14 cellular contexts compared by ENCODE assay signal in the genomic region with DNA sequence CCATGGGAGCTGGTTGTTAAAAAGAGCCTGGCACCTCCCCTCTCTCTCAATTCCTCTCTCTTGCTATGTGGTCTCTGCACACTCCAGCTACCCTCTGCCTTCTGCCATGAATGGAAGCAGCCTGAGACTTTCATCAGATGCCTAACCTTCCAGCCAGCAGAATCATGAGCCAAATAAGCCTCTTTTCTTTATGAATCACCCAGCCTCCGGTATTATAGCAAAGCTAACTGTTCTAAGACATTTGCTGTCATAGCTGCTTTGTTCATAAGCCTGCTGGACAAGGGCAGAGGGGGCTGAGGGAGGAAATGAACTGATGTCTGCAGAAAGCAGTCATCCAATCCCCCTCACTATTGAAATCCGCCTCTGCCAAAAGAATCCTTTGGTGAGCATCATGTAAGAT.
DNase-seq lines count a peak whose midpoint lies in the region; ATAC-seq and TF ChIP-seq lines count a peak whose summit lies in the region.
"Had no signal": no experiment of that assay in that cellular context is flagged by ENCODE, and none has a peak within 500 bp of the region (broad histone marks: within the 10 kb centered on the region; RNA-seq: fewer than 3 reads in every experiment).

No MANE protein-coding gene starts in this region.

- H2AFZ ChIP-seq in GM23248 (no peak overlapping the region), fibroblast of lung (ENCODE audit: low read length) (no peak overlapping the region), trophoblast cell (ENCODE audit: insufficient read depth, low read length, poor library complexity) (no peak overlapping the region)

- H3K79me2 ChIP-seq in GM23248 (ENCODE audit: insufficient read depth) (no peaks in the 10 kb centered on the region), fibroblast of lung (ENCODE audit: control insufficient read depth, insufficient read depth, low read length) (no peaks in the 10 kb centered on the region), trophoblast cell (ENCODE audit: control insufficient read depth, insufficient read depth, low read length, poor library complexity) (no peaks in the 10 kb centered on the region)

- H3K4me1 ChIP-seq in GM23248 (ENCODE audit: insufficient read depth) (peaks cover 27% of the 10 kb centered on the region), adipocyte (ENCODE audit: control insufficient read depth, insufficient read depth, low read length) (peaks cover 20% of the 10 kb centered on the region), fibroblast of lung (ENCODE audit: control insufficient read depth, extremely low read depth, insufficient read depth, low read length) (peaks cover 2% of the 10 kb centered on the region), trophoblast cell (ENCODE audit: control insufficient read depth in 1 of 2, insufficient read depth in 2 of 2, low read length in 2 of 2) (no peaks in the 10 kb centered on the region)

- no peaks in the 10 kb centered on the region for H3K9me3 ChIP-seq in GM23248 (ENCODE audit: low read depth)
- peaks cover 4% of the 10 kb centered on the region for H3K9me3 ChIP-seq in adipocyte (ENCODE audit: control insufficient read depth, low read length)
- H3K9me3 ChIP-seq in fibroblast of lung (ENCODE audit: control insufficient read depth, insufficient read depth, low read depth, low read length), result no peaks in the 10 kb centered on the region
- H3K9me3 ChIP-seq in trophoblast cell (ENCODE audit: insufficient read depth, low read depth, low read length), result no peaks in the 10 kb centered on the region

- H3K4me3 ChIP-seq in GM23248, result no peak overlapping the region
- no peak overlapping the region for H3K4me3 ChIP-seq in adipocyte (ENCODE audit: low read length)
- no peak overlapping the region for H3K4me3 ChIP-seq in fibroblast of lung (replicated peaks in 1 of 4; ENCODE audit: control extremely low read depth in 1 of 4, insufficient read depth in 1 of 4, low read depth in 3 of 4, low read length in 4 of 4)
- H3K4me3 ChIP-seq in trophoblast cell (ENCODE audit: low read depth, low read length), result no peak overlapping the region
- H3K4me3 ChIP-seq: SK-N-MC had no signal

- no peak overlapping the region for H3K14ac ChIP-seq in trophoblast cell (ENCODE audit: low read length)

- WGBS in GM23248 (ENCODE audit: low coverage in 1 of 2, low lambda C conversion rate in 2 of 2, missing lambda C conversion rate in 2 of 2), 2 experiments, result 21 to 25% methylated on average over 2 of the region's 2 CpGs
- WGBS in trophoblast cell (ENCODE audit: extremely low coverage, insufficient coverage, insufficient read length), result no CpG with 5 or more reads among the region's 2 CpGs

- no peak overlapping the region for H2AK5ac ChIP-seq in trophoblast cell (ENCODE audit: low read length)

- no peak overlapping the region for H4K12ac ChIP-seq in trophoblast cell (ENCODE audit: low read depth, low read length)

- no peaks in the 10 kb centered on the region for H3K36me3 ChIP-seq in GM23248 (ENCODE audit: low read depth)
- H3K36me3 ChIP-seq in adipocyte (ENCODE audit: control insufficient read depth, insufficient read depth, low read length, severe bottlenecking), result no peaks in the 10 kb centered on the region
- no peaks in the 10 kb centered on the region for H3K36me3 ChIP-seq in fibroblast of lung (ENCODE audit: control insufficient read depth, insufficient read depth, low read length)
- no peaks in the 10 kb centered on the region for H3K36me3 ChIP-seq in trophoblast cell (ENCODE audit: control insufficient read depth in 1 of 2, insufficient read depth in 2 of 2, low read length in 2 of 2)

- no peaks in the 10 kb centered on the region for H3K9me2 ChIP-seq in GM23248 (ENCODE audit: insufficient read depth)

- H3K4ac ChIP-seq in trophoblast cell (ENCODE audit: low read depth, low read length), result no peak overlapping the region

- peak; percentile 79 for DNase-seq in GM23248
- DNase-seq in adipocyte (ENCODE audit: low read depth), result peak; percentile 57
- DNase-seq in fibroblast of lung (ENCODE audit: low read depth in 2 of 2), result peak; percentile 48 to 76
- peak; percentile 30 to 52 for DNase-seq in trophoblast cell
- no peak for DNase-seq in NCI-H2171 (lab: John Stamatoyannopoulos, UW)
- no peak for DNase-seq in amygdala (lab: John Stamatoyannopoulos, UW)
- DNase-seq: Calu3; CD4-positive, alpha-beta T cell; DMS79; NCI-H1436 treated with DMSO at 0.1 percent for 48 hours; NCI-H345 had no signal

- no peak overlapping the region for H4K8ac ChIP-seq in trophoblast cell (ENCODE audit: low read depth, low read length)

- no peak for TF ChIP-seq CTCF in fibroblast of lung (conservative IDR thresholded peaks at IDR 0.05 in 1 of 2, IDR thresholded peaks at IDR 0.05 in 1 of 2; ENCODE audit: low read depth in 1 of 2, low read length in 2 of 2)

- H4K91ac ChIP-seq in trophoblast cell (ENCODE audit: low read depth, low read length), result no peak overlapping the region

- no peak overlapping the region for H2BK120ac ChIP-seq in trophoblast cell (ENCODE audit: insufficient read depth, low read length, poor library complexity)

- no peak overlapping the region for H3K18ac ChIP-seq in trophoblast cell (ENCODE audit: low read length)

- H3K23ac ChIP-seq in trophoblast cell (ENCODE audit: low read length), result no peak overlapping the region

- H3K9ac ChIP-seq in GM23248 (no peak overlapping the region), adipocyte (ENCODE audit: low read length) (no peak overlapping the region), fibroblast of lung (ENCODE audit: insufficient read depth, low read length) (no peak overlapping the region), trophoblast cell (ENCODE audit: low read length) (no peak overlapping the region)

- H4K20me1 ChIP-seq in GM23248 (ENCODE audit: insufficient read depth), result no peaks in the 10 kb centered on the region
- H4K20me1 ChIP-seq in fibroblast of lung (ENCODE audit: control insufficient read depth, extremely low read depth, insufficient read depth, low read length), result no peaks in the 10 kb centered on the region

- H3K27ac ChIP-seq in GM23248 (peak overlapping the region; percentile 48), fibroblast of lung (ENCODE audit: insufficient read depth, low read length) (no peak overlapping the region), trophoblast cell (ENCODE audit: low read depth, low read length) (no peak overlapping the region)
- H3K27ac ChIP-seq: SK-N-MC had no signal

- H3F3A ChIP-seq in GM23248 (ENCODE audit: insufficient read depth), result peaks cover 30% of the 10 kb centered on the region

- H3K4me2 ChIP-seq in GM23248 (ENCODE audit: unreplicated experiment) (peak overlapping the region; percentile 30), fibroblast of lung (ENCODE audit: extremely low read depth, insufficient read depth, low read length) (no peak overlapping the region), trophoblast cell (ENCODE audit: low read length) (no peak overlapping the region)

- no peak overlapping the region for H2BK12ac ChIP-seq in trophoblast cell (ENCODE audit: low read length)

- H3K79me1 ChIP-seq in trophoblast cell (ENCODE audit: low read length), result no peaks in the 10 kb centered on the region

- ATAC-seq in HG02852 (IDR thresholded peaks at IDR 0.05; ENCODE audit: unreplicated experiment) (no peak), GM21515 (IDR thresholded peaks at IDR 0.05; ENCODE audit: unreplicated experiment) (no peak)

- in situ Hi-C loops in GM23248 (cut with MboI), result no loop called here

- H3K27me3 ChIP-seq in GM23248 (replicated peaks; ENCODE audit: insufficient read depth) (no peaks in the 10 kb centered on the region), adipocyte (replicated peaks; ENCODE audit: control insufficient read depth, insufficient read depth, low read length) (no peaks in the 10 kb centered on the region), fibroblast of lung (ENCODE audit: control insufficient read depth, insufficient read depth, low read length) (no peaks in the 10 kb centered on the region), trophoblast cell (ENCODE audit: insufficient read depth, low read length) (no peaks in the 10 kb centered on the region)

- H2BK5ac ChIP-seq in trophoblast cell (ENCODE audit: low read depth, low read length, poor library complexity), result no peak overlapping the region

Comparison
In these comparisons a context has a peak if more than half of its experiments do, and no peak if none do; other contexts are left out.
1. DNase-seq: peak in GM23248 (single experiment), adipocyte (single experiment), fibroblast of lung (2 of 2) and trophoblast cell (2 of 2); none in NCI-H2171 (single experiment) and amygdala (0 of 56).